ENCODE assay signal across 8 cellular contexts in genomic region chr14:58238252-58239247, GRCh38. TPM values are rescaled to one million over a fixed set of nuclear protein-coding genes. Genes with fewer than 3 reads are reported as not detected.
A peak's percentile ranks its signal among the peaks of the same experiment; 100 is the strongest.
DNase-seq lines count a peak whose midpoint lies in the region; ATAC-seq, FAIRE-seq and TF ChIP-seq lines count a peak whose summit lies in the region.

No MANE protein-coding gene starts in this region.

- H4K91ac ChIP-seq in IMR-90 (ENCODE audit: insufficient read depth, low read depth, low read length): no peak overlapping the region

- H3K4me3 ChIP-seq in BJ (ENCODE audit: low read depth, low read length): peak overlapping the region; percentile 48
- peak overlapping the region; percentile 4; the same call in 1 of the 2 replicates for H3K4me3 ChIP-seq in IMR-90 (ENCODE audit: insufficient read depth, low read depth, low read length)
- peak overlapping the region; percentile 68 for H3K4me3 ChIP-seq in lower lobe of right lung
- H3K4me3 ChIP-seq in urinary bladder (ENCODE audit: low read depth, low read length): peak overlapping the region; percentile 60

- no peak overlapping the region for H3K9ac ChIP-seq in IMR-90 (ENCODE audit: low read depth, low read length)

- H3K9me3 ChIP-seq in IMR-90 (ENCODE audit: control insufficient read depth, insufficient read depth, low read length) (no peaks in the 10 kb centered on the region), lower lobe of right lung (no peaks in the 10 kb centered on the region)

- peaks cover 7% of the 10 kb centered on the region; the same call in 1 of the 2 replicates for H3K9me1 ChIP-seq in IMR-90 (ENCODE audit: insufficient read depth, low read length)

- no peak overlapping the region for H3K4ac ChIP-seq in IMR-90 (ENCODE audit: low read depth, low read length)

- H4K5ac ChIP-seq in IMR-90 (ENCODE audit: low read depth, low read length): 0 out of 2 replicates have a peak overlapping the region, but pooled peaks have one; percentile 4

- no peak overlapping the region for H2BK15ac ChIP-seq in IMR-90 (ENCODE audit: low read depth, low read length)

- no peak overlapping the region for H3K23ac ChIP-seq in IMR-90 (ENCODE audit: low read depth, low read length)

- no peak overlapping the region for H2AK5ac ChIP-seq in IMR-90 (ENCODE audit: low read depth, low read length)

- POLR2A ChIA-PET in BJ (lab: Charles Lee): no interaction called here
- POLR2A ChIA-PET in IMR-90 (lab: Charles Lee; ENCODE audit: unreplicated experiment): no interaction called here

- H3K27me3 ChIP-seq in BJ (ENCODE audit: control insufficient read depth, insufficient read depth, low read length) (no peaks in the 10 kb centered on the region), IMR-90 (ENCODE audit: control insufficient read depth, insufficient read depth, low read length) (no peaks in the 10 kb centered on the region), lower lobe of right lung (ENCODE audit: low read depth) (no peaks in the 10 kb centered on the region)

- ATAC-seq in IMR-90 (ENCODE audit: low read depth): peak; percentile 13
- peak; percentile 33 to 41 for ATAC-seq in lower lobe of right lung
- ATAC-seq in HG03280 (IDR thresholded peaks at IDR 0.05; ENCODE audit: unreplicated experiment): no peak

- TF ChIP-seq POLR2A in IMR-90 (IDR thresholded peaks at IDR 0.05; ENCODE audit: low read depth, low read length): no peak

- 48% methylated on average over 5 of the region's 16 CpGs; no CpG with 5 or more reads in 1 of the 2 experiments for WGBS in IMR-90 (ENCODE audit: extremely low coverage in 2 of 2, insufficient read length in 1 of 2), 2 experiments
- WGBS in urinary bladder: 22% methylated on average over 16 of the region's 16 CpGs

- no TSS peak for BruUV-seq in IMR-90 (replicated peaks; lab: Mats Ljungman, UMichigan)

- H2BK120ac ChIP-seq in IMR-90 (ENCODE audit: low read depth, low read length): no peak overlapping the region

- no peak overlapping the region for H2BK5ac ChIP-seq in IMR-90 (ENCODE audit: low read depth, low read length, poor library complexity, severe bottlenecking)

- H2BK20ac ChIP-seq in IMR-90 (ENCODE audit: low read depth, low read length): no peak overlapping the region

- H3K36me3 ChIP-seq in BJ (ENCODE audit: control insufficient read depth, insufficient read depth, low read length) (no peaks in the 10 kb centered on the region), IMR-90 (ENCODE audit: control insufficient read depth, insufficient read depth, low read length) (0 out of 2 replicates have a peak, but pooled peaks cover 2% of the 10 kb centered on the region), lower lobe of right lung (peaks cover 9% of the 10 kb centered on the region), urinary bladder (ENCODE audit: insufficient read depth) (no peaks in the 10 kb centered on the region)

- no peak for TF ChIP-seq CTCF in BJ (IDR thresholded peaks at IDR 0.05; ENCODE audit: insufficient read depth, low read depth, low read length)
- TF ChIP-seq CTCF in IMR-90 (conservative IDR thresholded peaks at IDR 0.05; ENCODE audit: low read depth, low read length): no peak
- TF ChIP-seq CTCF in lower lobe of right lung (IDR thresholded peaks at IDR 0.05): no peak

- TF ChIP-seq RAD21 in IMR-90 (IDR thresholded peaks at IDR 0.05; ENCODE audit: low read length): no peak

- H4K8ac ChIP-seq in IMR-90 (ENCODE audit: low read depth in 2 of 2, low read length in 2 of 2): peak overlapping the region in 1 of 2 experiments; percentile 13; a peak in 1 of 4 replicates

- peaks cover 0 to 3% of the 10 kb centered on the region in 2 experiments; a peak in 2 of 4 replicates for H3K79me1 ChIP-seq in IMR-90 (ENCODE audit: low read depth in 1 of 2, low read length in 2 of 2)

- H3K27ac ChIP-seq in IMR-90 (ENCODE audit: insufficient read depth, low read length) (no peak overlapping the region), lower lobe of right lung (peak overlapping the region; percentile 83), urinary bladder (ENCODE audit: low read depth) (no peak overlapping the region)

- CTCF ChIA-PET in BJ (lab: Yijun Ruan, JAX): no interaction called here
- CTCF ChIA-PET in IMR-90 (lab: Yijun Ruan, JAX): no interaction called here

- in situ Hi-C loops in IMR-90 (cut with MboI; ENCODE audit: low sequenced_read_pairs): loop anchor here (25.0 kb wide), 1 partner anchor 976 kb away; the partner anchor contains the start of genes AP5M1 and EXOC5

- DNase-seq in BJ (ENCODE audit: low read depth) (no peak), IMR-90 (no peak), cerebellum (ENCODE audit: low spot score) (peak; percentile 13), lower lobe of right lung (no peak), RCC 7860 (ENCODE audit: low spot score) (no peak), NCI-H2107 (lab: John Stamatoyannopoulos, UW) (no peak)

- H2AK9ac ChIP-seq in IMR-90 (replicated peaks; ENCODE audit: low read depth, low read length, poor library complexity): no peak overlapping the region

- peak overlapping the region; percentile 48 for H3K4me2 ChIP-seq in IMR-90 (ENCODE audit: low read depth, low read length)

- no peak overlapping the region for H3K18ac ChIP-seq in IMR-90 (ENCODE audit: low read depth, low read length)

- dilution Hi-C loops in IMR-90 (cut with HindIII; ENCODE audit: low sequenced_read_pairs, unreplicated experiment): no loop called here

- intact Hi-C loops in IMR-90 (cut with micrococcal nuclease): no loop called here
- intact Hi-C loops in lower lobe of right lung (cut with DNase I): no loop called here

- H3K4me1 ChIP-seq in IMR-90 (ENCODE audit: control insufficient read depth, insufficient read depth, low read length) (no peaks in the 10 kb centered on the region), lower lobe of right lung (peaks cover 18% of the 10 kb centered on the region), urinary bladder (ENCODE audit: insufficient read depth) (no peaks in the 10 kb centered on the region)

- no peak for FAIRE-seq in RCC 7860 (lab: Jason Lieb, UNC)

- H4K20me1 ChIP-seq in IMR-90 (ENCODE audit: insufficient read depth, low read length): no peaks in the 10 kb centered on the region

- no peak overlapping the region for H3K14ac ChIP-seq in IMR-90 (replicated peaks; ENCODE audit: low read depth, low read length)

- peak overlapping the region; percentile 33 for H2AFZ ChIP-seq in IMR-90 (replicated peaks; ENCODE audit: low read length, poor library complexity)

- H3K56ac ChIP-seq in IMR-90 (ENCODE audit: extremely low read depth, insufficient read depth, low read length): no peak overlapping the region

TF ChIP-seq in IMR-90, 13 proteins besides CTCF, POLR2A, EP300 and RAD21:
- TF ChIP-seq CHD1 (IDR thresholded peaks at IDR 0.05; ENCODE audit: low read depth, low read length) (no peak), MAFK (IDR thresholded peaks at IDR 0.05; ENCODE audit: low read depth, low read length) (peak; percentile 68)

RNA-seq across cellular contexts. Expression of gene PSMA3, which starts 6.1 kb away (rescaled TPM):
- 129 and 210 TPM in 2 replicates for polyA plus RNA-seq in BJ (2011; rRNA removed)
- 34.9 and 51.1 TPM in 2 replicates for polyA minus RNA-seq in BJ (2011; rRNA and poly(A)+ RNA removed)
- 74.9 and 114 TPM in 2 replicates for total RNA-seq in IMR-90 (2012; rRNA removed)
- polyA plus RNA-seq in IMR-90 (2012; rRNA removed): 227 and 231 TPM in 2 replicates
- 56.9 and 192 TPM in 2 replicates for polyA plus RNA-seq in IMR-90 (2012; cell fraction: cytosol; rRNA removed)
- polyA plus RNA-seq in IMR-90 (2012; cell fraction: nucleus; rRNA removed; ENCODE audit: low replicate concordance): 13.2 and 100 TPM in 2 replicates
- total RNA-seq in cerebellum: 48.9 TPM
- 132 TPM for total RNA-seq in lower lobe of right lung
- 63.4 TPM for total RNA-seq in urinary bladder
- polyA plus RNA-seq in urinary bladder: 126 TPM

RNA-seq across cellular contexts. Expression of gene ACTR10, which starts 38.6 kb away (rescaled TPM):
- 48.6 and 95.9 TPM in 2 replicates for polyA plus RNA-seq in BJ (2011; rRNA removed)
- polyA minus RNA-seq in BJ (2011; rRNA and poly(A)+ RNA removed): 13.0 and 14.4 TPM in 2 replicates
- 46.4 and 71.0 TPM in 2 replicates for total RNA-seq in IMR-90 (2012; rRNA removed)
- 55.4 and 71.7 TPM in 2 replicates for polyA plus RNA-seq in IMR-90 (2012; rRNA removed)
- polyA plus RNA-seq in IMR-90 (2012; cell fraction: cytosol; rRNA removed): 18.0 and 49.2 TPM in 2 replicates
- polyA plus RNA-seq in IMR-90 (2012; cell fraction: nucleus; rRNA removed; ENCODE audit: low replicate concordance): 8.8 and 52.7 TPM in 2 replicates
- total RNA-seq in cerebellum: 66.4 TPM
- total RNA-seq in lower lobe of right lung: 58.1 TPM
- total RNA-seq in urinary bladder: 79.5 TPM
- 73.5 TPM for polyA plus RNA-seq in urinary bladder

RNA-seq across cellular contexts. Expression of gene ARID4A, which starts 59.8 kb away (rescaled TPM):
- polyA plus RNA-seq in BJ (2011; rRNA removed) (3.3 and 6.5 TPM in 2 replicates), IMR-90 (2012; rRNA removed) (3.3 and 3.4 TPM in 2 replicates), urinary bladder (12.1 TPM)
- polyA minus RNA-seq in BJ (2011; rRNA and poly(A)+ RNA removed): 5.1 and 9.7 TPM in 2 replicates
- total RNA-seq in IMR-90 (2012; rRNA removed) (3.8 and 6.7 TPM in 2 replicates), cerebellum (55.8 TPM), lower lobe of right lung (37.9 TPM), urinary bladder (39.5 TPM)
- 0.81 and 0.93 TPM in 2 replicates for polyA plus RNA-seq in IMR-90 (2012; cell fraction: cytosol; rRNA removed)
- 1.3 and 7.7 TPM in 2 replicates for polyA plus RNA-seq in IMR-90 (2012; cell fraction: nucleus; rRNA removed; ENCODE audit: low replicate concordance)

Comparison
In these comparisons a context has a peak if more than half of its experiments do, and no peak if none do; other contexts are left out.
1. H3K4me3 ChIP-seq: peak in every context shown above with its lines; median percentile 68 in lower lobe of right lung; 60 in urinary bladder; 48 in BJ; 4 in IMR-90.